ENCODE assay signal across 8 cellular contexts in the genomic region with DNA sequence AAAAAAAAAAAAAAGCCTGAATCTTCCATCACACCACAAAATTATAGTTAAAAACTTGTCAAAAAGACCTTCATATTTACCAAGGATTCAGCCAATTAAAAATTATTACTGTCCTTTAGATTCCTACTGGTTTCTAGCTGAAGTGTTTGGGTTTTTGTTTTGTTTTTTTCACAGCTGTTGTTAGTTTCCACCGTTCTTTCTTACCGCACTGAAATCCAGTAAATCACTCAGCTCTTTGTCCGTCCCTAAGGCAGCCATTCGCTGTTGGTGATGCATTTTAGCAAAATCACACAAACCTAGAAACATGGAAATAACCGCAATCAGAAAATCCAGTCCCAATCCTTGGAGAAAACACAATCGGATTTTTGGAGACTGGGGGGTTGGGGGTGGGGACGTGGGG. TPM values are rescaled to one million over a fixed set of nuclear protein-coding genes. Genes with fewer than 3 reads are reported as not detected.
DNase-seq lines count a peak whose midpoint lies in the region; ATAC-seq lines count a peak whose summit lies in the region.

No MANE protein-coding gene starts in this region.

- no peaks in the 10 kb centered on the region for H3K9me3 Mint-ChIP-seq in activated naive CD4-positive, alpha-beta T cell treated with anti-CD3 and anti-CD28 coated beads, Interleukin-2, amount 10 ng/mL, durations not matched to agents 7 days and 5 days
- no peaks in the 10 kb centered on the region for H3K9me3 Mint-ChIP-seq in T-cell

- peaks cover 8% of the 10 kb centered on the region for H3K36me3 Mint-ChIP-seq in activated naive CD4-positive, alpha-beta T cell treated with anti-CD3 and anti-CD28 coated beads, Interleukin-2, amount 10 ng/mL, durations not matched to agents 7 days and 5 days
- H3K36me3 Mint-ChIP-seq in T-cell, result peaks cover 4% of the 10 kb centered on the region

- no peak overlapping the region for H3K27ac Mint-ChIP-seq in activated naive CD4-positive, alpha-beta T cell treated with anti-CD3 and anti-CD28 coated beads, Interleukin-2, amount 10 ng/mL, durations not matched to agents 7 days and 5 days
- H3K27ac Mint-ChIP-seq in T-cell, result no peak overlapping the region

- H3K9ac ChIP-seq in skeletal muscle satellite cell (ENCODE audit: low read depth, low read length), result peak overlapping the region; percentile 82

- peak overlapping the region; percentile 87 for H3K4me2 ChIP-seq in skeletal muscle satellite cell (ENCODE audit: low read length)

- peaks cover 3% of the 10 kb centered on the region for H3K36me3 ChIP-seq in skeletal muscle satellite cell (ENCODE audit: insufficient read depth, low read length)

- H3K4me3 ChIP-seq in skeletal muscle satellite cell (ENCODE audit: low read length), result peak overlapping the region; percentile 75

- peaks cover 14% of the 10 kb centered on the region for H3K4me1 ChIP-seq in skeletal muscle satellite cell (ENCODE audit: control insufficient read depth, insufficient read depth, low read length)

- ATAC-seq in T-cell (replicated peaks in 1 of 4) (no peak), GM19351 (IDR thresholded peaks at IDR 0.05; ENCODE audit: unreplicated experiment) (no peak)

- peaks cover 32% of the 10 kb centered on the region for H3K4me1 Mint-ChIP-seq in activated naive CD4-positive, alpha-beta T cell treated with anti-CD3 and anti-CD28 coated beads, Interleukin-2, amount 10 ng/mL, durations not matched to agents 7 days and 5 days
- H3K4me1 Mint-ChIP-seq in T-cell, result peaks cover 25 to 39% (median 27%) of the 10 kb centered on the region in 3 donors

- DNase-seq in activated naive CD4-positive, alpha-beta T cell treated with anti-CD3 and anti-CD28 coated beads, Interleukin-2, amount 10 ng/mL, durations not matched to agents 7 days and 5 days, result no peak
- DNase-seq in activated naive CD4-positive, alpha-beta T cell treated with anti-CD3 and anti-CD28 coated beads, Interleukin-2, amount 50 U/mL, for 16 hours, result no peak
- DNase-seq in T-cell (no peak), globus pallidus (ENCODE audit: low spot score) (peak; percentile 71), DMS53 (lab: John Stamatoyannopoulos, UW) (no peak)
- DNase-seq in activated CD4-positive, CD25-positive, alpha-beta regulatory T cell (lab: John Stamatoyannopoulos, UW), result no peak

- peaks cover 44% of the 10 kb centered on the region for H3K27me3 Mint-ChIP-seq in activated naive CD4-positive, alpha-beta T cell treated with anti-CD3 and anti-CD28 coated beads, Interleukin-2, amount 10 ng/mL, durations not matched to agents 7 days and 5 days
- peaks cover 42 to 61% of the 10 kb centered on the region in 2 donors for H3K27me3 Mint-ChIP-seq in T-cell

- H3K27me3 ChIP-seq in skeletal muscle satellite cell (ENCODE audit: control insufficient read depth, insufficient read depth, low read length), result no peaks in the 10 kb centered on the region

- POLR2A ChIA-PET in T-cell (lab: Charles Lee), result no interaction called here

- H3K4me3 Mint-ChIP-seq in activated naive CD4-positive, alpha-beta T cell treated with anti-CD3 and anti-CD28 coated beads, Interleukin-2, amount 10 ng/mL, durations not matched to agents 7 days and 5 days, result peak overlapping the region; percentile 60
- peak overlapping the region in 2 of 3 donors; percentile 22 to 90 for H3K4me3 Mint-ChIP-seq in T-cell

- no peaks in the 10 kb centered on the region for H3K9me3 ChIP-seq in skeletal muscle satellite cell (replicated peaks; ENCODE audit: low read length)

- CTCF ChIA-PET in activated naive CD4-positive, alpha-beta T cell treated with anti-CD3 and anti-CD28 coated beads, Interleukin-2, amount 10 ng/mL, durations not matched to agents 7 days and 5 days (lab: Charles Lee), result interaction anchor here (0.6 kb wide), 1 partner anchor 171 kb away, joined by 3 read pairs; no protein-coding TSS in a partner anchor
- CTCF ChIA-PET in T-cell (lab: Charles Lee), result interaction anchor here (0.6 kb wide), 3 partner anchors 14 to 1326 kb away, joined by 3 to 4 read pairs (median 3); no protein-coding TSS in a partner anchor

RNA-seq across cellular contexts. Expression of gene TCF4, which starts 1.2 kb away (rescaled TPM):
- 10 to 100 TPM in 1 of 5 donors, 1 to 10 TPM in 4; 2.6 to 11.0 (median 6.6) TPM for total RNA-seq in T-cell
- total RNA-seq in skeletal muscle satellite cell (2012; rRNA removed), result 28.4 and 29.1 TPM in 2 replicates
